In the genomic region with DNA sequence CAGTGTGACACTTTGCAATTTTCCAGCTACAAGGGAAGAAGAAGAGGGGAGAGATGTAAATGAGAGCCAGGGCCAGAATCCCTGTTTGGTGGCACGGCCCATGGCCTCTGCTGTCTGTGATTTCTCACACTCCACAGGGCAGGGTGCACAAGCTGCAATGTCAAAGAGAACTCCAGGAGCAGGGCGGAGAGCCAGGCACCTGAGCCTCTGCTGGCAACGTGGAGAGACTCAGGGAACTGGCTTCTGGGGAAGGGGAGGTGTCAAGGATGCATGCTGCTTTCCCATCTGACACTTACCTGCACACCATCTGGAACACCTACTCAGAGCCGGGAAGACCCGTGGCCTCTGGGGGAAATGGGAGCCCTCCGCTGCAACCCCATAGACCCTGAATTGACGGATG, we compare ENCODE assay signal across 24 cellular contexts.
"Had no signal": no experiment of that assay in that cellular context is flagged by ENCODE, and none has a peak within 500 bp of the region (broad histone marks: within the 10 kb centered on the region; RNA-seq: fewer than 3 reads in every experiment).

No MANE protein-coding gene starts in this region.

- H3K27ac ChIP-seq: coronary artery, esophagus muscularis mucosa, foreskin keratinocyte, gastroesophageal sphincter, heart left ventricle, hepatocyte, lower lobe of right lung, parathyroid adenoma, right lobe of liver, testis, tibial artery had no signal

- ATAC-seq: foreskin keratinocyte, gastroesophageal sphincter, heart left ventricle, left ventricle myocardium superior, lower lobe of right lung, natural killer cell, right lobe of liver had no signal

- H2AFZ ChIP-seq: hepatocyte, parathyroid adenoma had no signal

- H3K9ac ChIP-seq: parathyroid adenoma had no signal

- H3K27me3 Mint-ChIP-seq: progenitor cell of endocrine pancreas, type B pancreatic cell had no signal

- H3K9me3 ChIP-seq: esophagus muscularis mucosa, gastroesophageal sphincter, heart left ventricle, lower lobe of right lung, right lobe of liver, testis, tibial artery had no signal

- H3K36me3 ChIP-seq: esophagus muscularis mucosa, gastroesophageal sphincter, heart left ventricle, lower lobe of right lung, right lobe of liver, tibial artery had no signal

- DNase-seq: dermis blood vessel endothelial cell; effector memory CD4-positive, alpha-beta T cell; foreskin keratinocyte; heart left ventricle; left cardiac atrium; left ventricle myocardium superior; lower lobe of right lung; natural killer cell; right lobe of liver; small intestine; stimulated activated CD4-positive, alpha-beta T cell treated with anti-CD3 and anti-CD28 coated beads, Interleukin-15, amount 100 ng/mL, for 24 hours; stimulated activated CD4-positive, alpha-beta T cell treated with anti-CD3 and anti-CD28 coated beads, Interleukin-2, amount 100 ng/mL, for 48 hours; stimulated activated naive CD4-positive, alpha-beta T cell; substantia nigra; testis; tibial artery had no signal

- H3K9me3 Mint-ChIP-seq: natural killer cell, neural crest cell had no signal

- H3K4me3 Mint-ChIP-seq: natural killer cell, neural crest cell, type B pancreatic cell had no signal

- H3K27ac Mint-ChIP-seq: natural killer cell, progenitor cell of endocrine pancreas, type B pancreatic cell had no signal

- H3K4me2 ChIP-seq: hepatocyte had no signal

- H3K27me3 ChIP-seq: esophagus muscularis mucosa, foreskin keratinocyte, gastroesophageal sphincter, heart left ventricle, hepatocyte, right lobe of liver, testis, tibial artery had no signal

- H3K36me3 Mint-ChIP-seq: natural killer cell, type B pancreatic cell had no signal

- H3K4me3 ChIP-seq: coronary artery, esophagus muscularis mucosa, gastroesophageal sphincter, heart left ventricle, hepatocyte, lower lobe of right lung, right lobe of liver, testis, tibial artery had no signal

- H3K4me1 ChIP-seq: esophagus muscularis mucosa, foreskin keratinocyte, gastroesophageal sphincter, lower lobe of right lung, parathyroid adenoma, right lobe of liver, testis had no signal
